ENCODE assay signal across 20 cellular contexts in genomic region chr6:4613795-4614194, GRCh38.
DNase-seq lines count a peak whose midpoint lies in the region; ATAC-seq and TF ChIP-seq lines count a peak whose summit lies in the region.
"Had no signal": no experiment of that assay in that cellular context is flagged by ENCODE, and none has a peak within 500 bp of the region (broad histone marks: within the 10 kb centered on the region; RNA-seq: fewer than 3 reads in every experiment).

No MANE protein-coding gene starts in this region.

- no peak overlapping the region for H3K4me2 ChIP-seq in trophoblast cell (ENCODE audit: low read length)
- H3K4me2 ChIP-seq: A549, GM23338 had no signal

- H3K79me1 ChIP-seq in trophoblast cell (ENCODE audit: low read length), result no peaks in the 10 kb centered on the region

- WGBS in trophoblast cell (ENCODE audit: extremely low coverage, insufficient coverage, insufficient read length), result no CpG with 5 or more reads among the region's 5 CpGs

- TF ChIP-seq CTCF in uterus (IDR thresholded peaks at IDR 0.05) (no peak), progenitor cell of endocrine pancreas (IDR thresholded peaks at IDR 0.05; ENCODE audit: unreplicated experiment) (no peak)

- no peak for TF ChIP-seq POLR2A in uterus (IDR thresholded peaks at IDR 0.05)

- no peak overlapping the region for H2AK5ac ChIP-seq in trophoblast cell (ENCODE audit: low read length)

- H3K4me1 Mint-ChIP-seq in immature natural killer cell (peaks cover 56 to 61% of the 10 kb centered on the region in 2 donors), progenitor cell of endocrine pancreas (ENCODE audit: low read depth) (peaks cover 1% of the 10 kb centered on the region)
- H3K4me1 Mint-ChIP-seq: CD14-positive monocyte, GM23338 had no signal

- no peak overlapping the region for H3K23ac ChIP-seq in trophoblast cell (ENCODE audit: low read length)

- H2BK120ac ChIP-seq in trophoblast cell (ENCODE audit: insufficient read depth, low read length, poor library complexity), result no peak overlapping the region

- no peaks in the 10 kb centered on the region for H3K36me3 ChIP-seq in uterus
- no peaks in the 10 kb centered on the region for H3K36me3 ChIP-seq in trophoblast cell (ENCODE audit: control insufficient read depth in 1 of 2, insufficient read depth in 2 of 2, low read length in 2 of 2)

- H3K27me3 Mint-ChIP-seq in immature natural killer cell (ENCODE audit: low read depth in 3 of 3) (peaks cover 5 to 8% (median 7%) of the 10 kb centered on the region in 3 donors), progenitor cell of endocrine pancreas (peaks cover 4% of the 10 kb centered on the region)

- H3K27me3 ChIP-seq in uterus (no peaks in the 10 kb centered on the region), trophoblast cell (ENCODE audit: insufficient read depth, low read length) (no peaks in the 10 kb centered on the region)

- no peak overlapping the region for H3K4me3 ChIP-seq in uterus
- no peak overlapping the region for H3K4me3 ChIP-seq in trophoblast cell (ENCODE audit: low read depth, low read length)
- H3K4me3 ChIP-seq: A549, GM23338 had no signal

- H4K12ac ChIP-seq in trophoblast cell (ENCODE audit: low read depth, low read length), result no peak overlapping the region

- H3K9ac ChIP-seq in trophoblast cell (ENCODE audit: low read length), result no peak overlapping the region

- no peak overlapping the region for H4K8ac ChIP-seq in trophoblast cell (ENCODE audit: low read depth, low read length)

- intact Hi-C loops in uterus (cut with DNase I; ENCODE audit: low total_unique reads) (no loop called here), sciatic nerve (cut with DNase I) (no loop called here)

- no peaks in the 10 kb centered on the region for H3K79me2 ChIP-seq in trophoblast cell (ENCODE audit: control insufficient read depth, insufficient read depth, low read length, poor library complexity)

- peak; percentile 37 for DNase-seq in DMS 273 (lab: John Stamatoyannopoulos, UW; ENCODE audit: unreplicated experiment)
- no peak for DNase-seq in DMS 273 treated with DMSO at 0.1 percent for 48 hours (lab: John Stamatoyannopoulos, UW)
- DNase-seq in NCI-H524 (lab: John Stamatoyannopoulos, UW), result peak; percentile 50 to 78
- DNase-seq in immature natural killer cell, result peak in 1 of 3 donors; percentile 9
- no peak for DNase-seq in uterus
- no peak for DNase-seq in sciatic nerve (ENCODE audit: low spot score)
- DNase-seq in trophoblast cell, result no peak
- no peak for DNase-seq in progenitor cell of endocrine pancreas (ENCODE audit: low spot score, unreplicated experiment)
- DNase-seq: AML-193; Calu3; CD4-positive, alpha-beta memory T cell; DMS153; DMS79; GF-D8; HCEC 1CT; IMR-90 had no signal

- no peaks in the 10 kb centered on the region for H3K9me3 ChIP-seq in uterus
- no peaks in the 10 kb centered on the region for H3K9me3 ChIP-seq in trophoblast cell (ENCODE audit: insufficient read depth, low read depth, low read length)
- H3K9me3 ChIP-seq: A549 had no signal

- peaks cover 0 to 5% (median 0%) of the 10 kb centered on the region in 3 donors for H3K36me3 Mint-ChIP-seq in immature natural killer cell
- no peaks in the 10 kb centered on the region for H3K36me3 Mint-ChIP-seq in progenitor cell of endocrine pancreas (ENCODE audit: insufficient read depth)
- H3K36me3 Mint-ChIP-seq: CD14-positive monocyte; CD4-positive, alpha-beta memory T cell had no signal

- H3K27ac ChIP-seq in uterus (peak overlapping the region; percentile 69 to 85), trophoblast cell (ENCODE audit: low read depth, low read length) (no peak overlapping the region)
- H3K27ac ChIP-seq: 22Rv1, A549 had no signal

- no peak overlapping the region for H4K91ac ChIP-seq in trophoblast cell (ENCODE audit: low read depth, low read length)

- no peak overlapping the region for H2BK5ac ChIP-seq in trophoblast cell (ENCODE audit: low read depth, low read length, poor library complexity)

- H2BK12ac ChIP-seq in trophoblast cell (ENCODE audit: low read length), result no peak overlapping the region

- H3K27ac Mint-ChIP-seq in immature natural killer cell, result peak overlapping the region in 1 of 6 donors; percentile 62
- no peak overlapping the region for H3K27ac Mint-ChIP-seq in progenitor cell of endocrine pancreas
- H3K27ac Mint-ChIP-seq: CD14-positive monocyte; CD4-positive, alpha-beta memory T cell had no signal

- H3K18ac ChIP-seq in trophoblast cell (ENCODE audit: low read length), result no peak overlapping the region

- peaks cover 0 to 15% of the 10 kb centered on the region in 2 donors for H3K4me1 ChIP-seq in uterus
- H3K4me1 ChIP-seq in trophoblast cell (ENCODE audit: control insufficient read depth in 1 of 2, insufficient read depth in 2 of 2, low read length in 2 of 2), result peaks cover 5 to 8% of the 10 kb centered on the region in 2 experiments
- H3K4me1 ChIP-seq: A549 had no signal

- no peaks in the 10 kb centered on the region for H3K9me3 Mint-ChIP-seq in immature natural killer cell
- H3K9me3 Mint-ChIP-seq in progenitor cell of endocrine pancreas (ENCODE audit: low read depth), result peaks cover 8% of the 10 kb centered on the region

- no peak overlapping the region for H2AFZ ChIP-seq in trophoblast cell (ENCODE audit: insufficient read depth, low read length, poor library complexity)
- H2AFZ ChIP-seq: GM23338 had no signal

- no peak for ATAC-seq in sciatic nerve
- ATAC-seq: A549, GM23338 had no signal

- H3K4me3 Mint-ChIP-seq in immature natural killer cell, result peak overlapping the region in 4 of 5 donors; percentile 15 to 65 (median 40)
- H3K4me3 Mint-ChIP-seq in progenitor cell of endocrine pancreas (ENCODE audit: low read depth), result no peak overlapping the region
- H3K4me3 Mint-ChIP-seq: CD14-positive monocyte; CD4-positive, alpha-beta memory T cell; GM23338 had no signal

- no peak overlapping the region for H3K4ac ChIP-seq in trophoblast cell (ENCODE audit: low read depth, low read length)

- no peak overlapping the region for H3K14ac ChIP-seq in trophoblast cell (ENCODE audit: low read length)

Comparison
In these comparisons a context has a peak if more than half of its experiments do, and no peak if none do; other contexts are left out.
1. DNase-seq: peak in DMS 273 (single experiment) and NCI-H524 (2 of 2); none in DMS 273 treated with DMSO at 0.1 percent for 48 hours (single experiment), uterus (0 of 2), sciatic nerve (single experiment), trophoblast cell (0 of 2) and progenitor cell of endocrine pancreas (single experiment).